Comparison of ENCODE assay signal across 9 cellular contexts in genomic region chr13:49774376-49775005, GRCh38.
"Had no signal": no experiment of that assay in that cellular context is flagged by ENCODE, and none has a peak within 500 bp of the region (broad histone marks: within the 10 kb centered on the region; RNA-seq: fewer than 3 reads in every experiment).

No MANE protein-coding gene starts in this region.

- H3K9me3 Mint-ChIP-seq: HFFc6, IgD-negative memory B cell had no signal

- H3K27ac ChIP-seq: GM23248, HL-60 had no signal

- DNase-seq: GM23248, GOT3, H7, HFFc6 had no signal

- H3K9ac ChIP-seq: GM23248 had no signal

- H3K27me3 Mint-ChIP-seq: IgD-negative memory B cell had no signal

- H2AFZ ChIP-seq: GM23248 had no signal

- ATAC-seq: HCT116, HepG2 had no signal

- H3K9me3 ChIP-seq: HAP-1 had no signal

- H3K27ac Mint-ChIP-seq: HFFc6, IgD-negative memory B cell had no signal

- H3K4me1 ChIP-seq: HAP-1 had no signal

- H3K4me3 Mint-ChIP-seq: HFFc6 had no signal

- H3K4me3 ChIP-seq: GM23248, HAP-1 had no signal

- H3K36me3 ChIP-seq: HAP-1 had no signal
